Comparison of ENCODE assay signal across 14 cellular contexts in genomic region chr17:35896011-35896587, GRCh38. TPM values are rescaled to one million over a fixed set of nuclear protein-coding genes. Genes with fewer than 3 reads are reported as not detected.
DNase-seq lines count a peak whose midpoint lies in the region; TF ChIP-seq lines count a peak whose summit lies in the region.
"Had no signal": no experiment of that assay in that cellular context is flagged by ENCODE, and none has a peak within 500 bp of the region (broad histone marks: within the 10 kb centered on the region; RNA-seq: fewer than 3 reads in every experiment).

No MANE protein-coding gene starts in this region.

- H3K79me2 ChIP-seq in smooth muscle cell (ENCODE audit: low read depth), result no peaks in the 10 kb centered on the region

- no peaks in the 10 kb centered on the region for H4K20me1 ChIP-seq in smooth muscle cell (ENCODE audit: low read depth)

- peaks cover 65% of the 10 kb centered on the region for H3K4me1 Mint-ChIP-seq in activated CD4-positive, alpha-beta T cell treated with anti-CD3 and anti-CD28 coated beads, Interleukin-2, amount 10 ng/mL, durations not matched to agents 24 days and 14 days

- TF ChIP-seq CTCF in smooth muscle cell (IDR thresholded peaks at IDR 0.05; ENCODE audit: borderline replicate concordance, insufficient read depth, poor library complexity, severe bottlenecking) (no peak), left ventricle myocardium inferior (IDR thresholded peaks at IDR 0.05; ENCODE audit: borderline replicate concordance) (no peak)

- H3K4me3 ChIP-seq in smooth muscle cell, result no peak overlapping the region
- H3K4me3 ChIP-seq in left ventricle myocardium inferior, result no peak overlapping the region
- H3K4me3 ChIP-seq: gastroesophageal sphincter, GM23248 had no signal

- peak overlapping the region; percentile 60 for H3K27ac ChIP-seq in smooth muscle cell (ENCODE audit: low read depth)
- H3K27ac ChIP-seq in left ventricle myocardium inferior (replicated peaks), result no peak overlapping the region
- H3K27ac ChIP-seq: gastroesophageal sphincter, GM23248, VCaP had no signal

- 74% methylated on average over 10 of the region's 10 CpGs for WGBS in smooth muscle cell (ENCODE audit: low lambda C conversion rate)

- no peaks in the 10 kb centered on the region for H3K9me3 ChIP-seq in smooth muscle cell (replicated peaks; ENCODE audit: low read depth)
- H3K9me3 ChIP-seq in left ventricle myocardium inferior (replicated peaks), result no peaks in the 10 kb centered on the region
- H3K9me3 ChIP-seq: gastroesophageal sphincter had no signal

- H3F3A ChIP-seq in smooth muscle cell (ENCODE audit: low read depth), result peaks cover 7% of the 10 kb centered on the region

- peak overlapping the region; percentile 94 for H3K27ac Mint-ChIP-seq in activated CD4-positive, alpha-beta T cell treated with anti-CD3 and anti-CD28 coated beads, Interleukin-2, amount 10 ng/mL, durations not matched to agents 24 days and 14 days

- H3K36me3 Mint-ChIP-seq in activated CD4-positive, alpha-beta T cell treated with anti-CD3 and anti-CD28 coated beads, Interleukin-2, amount 10 ng/mL, durations not matched to agents 24 days and 14 days (ENCODE audit: low read depth), result peaks cover 2% of the 10 kb centered on the region

- H3K4me3 Mint-ChIP-seq in activated CD4-positive, alpha-beta T cell treated with anti-CD3 and anti-CD28 coated beads, Interleukin-2, amount 10 ng/mL, durations not matched to agents 24 days and 14 days, result peak overlapping the region; percentile 54

- no peak overlapping the region for H3K4me2 ChIP-seq in smooth muscle cell

- H3K36me3 ChIP-seq in smooth muscle cell (ENCODE audit: low read depth) (no peaks in the 10 kb centered on the region), left ventricle myocardium inferior (no peaks in the 10 kb centered on the region)
- H3K36me3 ChIP-seq: gastroesophageal sphincter had no signal

- peak; percentile 79 for DNase-seq in activated CD4-positive, alpha-beta T cell treated with anti-CD3 and anti-CD28 coated beads, Interleukin-2, amount 10 ng/mL, durations not matched to agents 24 days and 14 days
- DNase-seq in activated CD4-positive, alpha-beta T cell treated with anti-CD3 and anti-CD28 coated beads for 1 hour, result no peak
- DNase-seq in Kasumi-1 (lab: John Stamatoyannopoulos, UW) (peak; percentile 90 to 92), smooth muscle cell (lab: John Stamatoyannopoulos, UW; ENCODE audit: unreplicated experiment) (no peak), NCI-H2196 treated with DMSO at 0.1 percent for 48 hours (lab: John Stamatoyannopoulos, UW; ENCODE audit: unreplicated experiment) (no peak), COLO668 (lab: John Stamatoyannopoulos, UW; ENCODE audit: unreplicated experiment) (no peak), left ventricle myocardium inferior (no peak)
- DNase-seq in activated T-cell treated with anti-CD3 and anti-CD28 coated beads, Interleukin-2, amount 50 U/mL, for 48 hours, result peak; percentile 58 to 60
- DNase-seq: ACHN; central memory CD4-positive, alpha-beta T cell; NCI-H748 treated with DMSO at 0.1 percent for 48 hours had no signal

- H3K9me3 Mint-ChIP-seq in activated CD4-positive, alpha-beta T cell treated with anti-CD3 and anti-CD28 coated beads, Interleukin-2, amount 10 ng/mL, durations not matched to agents 24 days and 14 days, result peaks cover 4% of the 10 kb centered on the region

- H2AFZ ChIP-seq in smooth muscle cell (ENCODE audit: low read depth), result no peak overlapping the region
- H2AFZ ChIP-seq: GM23248 had no signal

- no peaks in the 10 kb centered on the region for H3K27me3 Mint-ChIP-seq in activated CD4-positive, alpha-beta T cell treated with anti-CD3 and anti-CD28 coated beads, Interleukin-2, amount 10 ng/mL, durations not matched to agents 24 days and 14 days

- peak overlapping the region; percentile 14 for H3K9ac ChIP-seq in smooth muscle cell (ENCODE audit: low read depth)
- H3K9ac ChIP-seq: GM23248 had no signal

- intact Hi-C loops in activated CD4-positive, alpha-beta T cell treated with anti-CD3 and anti-CD28 coated beads, Interleukin-2, amount 10 ng/mL, durations not matched to agents 24 days and 14 days (cut with micrococcal nuclease), result loop anchor here (1.0 to 10.0 kb wide), 2 partner anchors 16 to 179 kb away; partner anchors contain the start of gene CCL5
- intact Hi-C loops in left ventricle myocardium inferior (cut with micrococcal nuclease), result no loop called here

- H3K27me3 ChIP-seq in smooth muscle cell (ENCODE audit: low read depth) (no peaks in the 10 kb centered on the region), left ventricle myocardium inferior (ENCODE audit: low read depth) (peaks cover 13% of the 10 kb centered on the region)
- H3K27me3 ChIP-seq: gastroesophageal sphincter had no signal

- peaks cover 7% of the 10 kb centered on the region for H3K4me1 ChIP-seq in smooth muscle cell (ENCODE audit: low read depth)
- H3K4me1 ChIP-seq in left ventricle myocardium inferior, result no peaks in the 10 kb centered on the region
- H3K4me1 ChIP-seq: gastroesophageal sphincter had no signal

RNA-seq across cellular contexts. Expression of gene CCL5, which starts 15.9 kb away (rescaled TPM):
- 19.6 and 20.7 TPM in 2 replicates for total RNA-seq in activated CD4-positive, alpha-beta T cell treated with anti-CD3 and anti-CD28 coated beads, Interleukin-2, amount 10 ng/mL, durations not matched to agents 24 days and 14 days
- total RNA-seq in smooth muscle cell, result 0.09 TPM in 1 of 2 replicates, not detected in the other
- polyA plus RNA-seq in smooth muscle cell, result 1.0 TPM in 1 of 2 replicates, not detected in the other
- total RNA-seq in left ventricle myocardium inferior, result 0.60 TPM
- total RNA-seq: GM23248 had no signal
- polyA plus RNA-seq: GM23248 had no signal

RNA-seq across cellular contexts. Expression of gene HEATR9, which starts 27.4 kb away (rescaled TPM):
- 0.14 TPM in 1 of 2 replicates, not detected in the other for total RNA-seq in activated CD4-positive, alpha-beta T cell treated with anti-CD3 and anti-CD28 coated beads, Interleukin-2, amount 10 ng/mL, durations not matched to agents 24 days and 14 days
- total RNA-seq in smooth muscle cell, result not detected in 2 replicates
- polyA plus RNA-seq in smooth muscle cell, result not detected in 2 replicates
- not detected for total RNA-seq in left ventricle myocardium inferior
- total RNA-seq: GM23248 had no signal
- polyA plus RNA-seq: GM23248 had no signal

RNA-seq across cellular contexts. Expression of gene RDM1, which starts 34.5 kb away (rescaled TPM):
- 2.6 and 2.9 TPM in 2 replicates for total RNA-seq in activated CD4-positive, alpha-beta T cell treated with anti-CD3 and anti-CD28 coated beads, Interleukin-2, amount 10 ng/mL, durations not matched to agents 24 days and 14 days
- total RNA-seq in smooth muscle cell, result 1.5 TPM in 1 of 2 replicates, not detected in the other
- polyA plus RNA-seq in smooth muscle cell, result 0.43 TPM in 1 of 2 replicates, not detected in the other
- not detected for total RNA-seq in left ventricle myocardium inferior
- total RNA-seq: GM23248 had no signal
- polyA plus RNA-seq: GM23248 had no signal

RNA-seq across cellular contexts. Expression of gene LYZL6, which starts 47.4 kb away (rescaled TPM):
- total RNA-seq in activated CD4-positive, alpha-beta T cell treated with anti-CD3 and anti-CD28 coated beads, Interleukin-2, amount 10 ng/mL, durations not matched to agents 24 days and 14 days, result not detected in 2 replicates
- total RNA-seq in smooth muscle cell, result not detected in 2 replicates
- polyA plus RNA-seq in smooth muscle cell, result not detected in 2 replicates
- total RNA-seq in left ventricle myocardium inferior, result not detected
- total RNA-seq: gastroesophageal sphincter, GM23248 had no signal
- polyA plus RNA-seq: GM23248 had no signal

Comparison
In these comparisons a context has a peak if more than half of its experiments do, and no peak if none do; other contexts are left out.
1. DNase-seq: peak in activated CD4-positive, alpha-beta T cell treated with anti-CD3 and anti-CD28 coated beads, Interleukin-2, amount 10 ng/mL, durations not matched to agents 24 days and 14 days (single experiment), Kasumi-1 (2 of 2) and activated T-cell treated with anti-CD3 and anti-CD28 coated beads, Interleukin-2, amount 50 U/mL, for 48 hours (2 of 2); none in activated CD4-positive, alpha-beta T cell treated with anti-CD3 and anti-CD28 coated beads for 1 hour (single experiment), smooth muscle cell (single experiment), NCI-H2196 treated with DMSO at 0.1 percent for 48 hours (single experiment), COLO668 (single experiment) and left ventricle myocardium inferior (single experiment).
2. RNA of gene CCL5, which starts 15.9 kb away (total RNA-seq): 19.6 to 20.7 TPM in activated CD4-positive, alpha-beta T cell treated with anti-CD3 and anti-CD28 coated beads, Interleukin-2, amount 10 ng/mL, durations not matched to agents 24 days and 14 days; 0.60 TPM in left ventricle myocardium inferior (single experiment) and 0.09 TPM in smooth muscle cell; every median in the first group is over 10 times any median in the second.